1 cellular context compared by ENCODE assay signal in genomic region chr4:123830920-123831319, GRCh38.
TF ChIP-seq lines count a peak whose summit lies in the region.

No MANE protein-coding gene starts in this region.

TF ChIP-seq in SK-N-SH treated with all-trans-retinoic acid at 6 μM for 48 hours, 23 proteins besides CTCF, POLR2A, EP300 and RAD21 (continued from another document):
- TF ChIP-seq, protein P1, sequence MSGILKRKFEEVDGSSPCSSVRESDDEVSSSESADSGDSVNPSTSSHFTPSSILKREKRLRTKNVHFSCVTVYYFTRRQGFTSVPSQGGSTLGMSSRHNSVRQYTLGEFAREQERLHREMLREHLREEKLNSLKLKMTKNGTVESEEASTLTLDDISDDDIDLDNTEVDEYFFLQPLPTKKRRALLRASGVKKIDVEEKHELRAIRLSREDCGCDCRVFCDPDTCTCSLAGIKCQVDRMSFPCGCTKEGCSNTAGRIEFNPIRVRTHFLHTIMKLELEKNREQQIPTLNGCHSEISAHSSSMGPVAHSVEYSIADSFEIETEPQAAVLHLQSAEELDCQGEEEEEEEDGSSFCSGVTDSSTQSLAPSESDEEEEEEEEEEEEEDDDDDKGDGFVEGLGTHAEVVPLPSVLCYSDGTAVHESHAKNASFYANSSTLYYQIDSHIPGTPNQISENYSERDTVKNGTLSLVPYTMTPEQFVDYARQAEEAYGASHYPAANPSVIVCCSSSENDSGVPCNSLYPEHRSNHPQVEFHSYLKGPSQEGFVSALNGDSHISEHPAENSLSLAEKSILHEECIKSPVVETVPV (CRISPR knock-in tag; IDR thresholded peaks at IDR 0.05): peak; percentile 79; the same call in 1 of the 2 replicates
- TF ChIP-seq ZNF8 (CRISPR knock-in tag; IDR thresholded peaks at IDR 0.05): peak; percentile 57; the same call in 1 of the 2 replicates
- TF ChIP-seq, protein P2, sequence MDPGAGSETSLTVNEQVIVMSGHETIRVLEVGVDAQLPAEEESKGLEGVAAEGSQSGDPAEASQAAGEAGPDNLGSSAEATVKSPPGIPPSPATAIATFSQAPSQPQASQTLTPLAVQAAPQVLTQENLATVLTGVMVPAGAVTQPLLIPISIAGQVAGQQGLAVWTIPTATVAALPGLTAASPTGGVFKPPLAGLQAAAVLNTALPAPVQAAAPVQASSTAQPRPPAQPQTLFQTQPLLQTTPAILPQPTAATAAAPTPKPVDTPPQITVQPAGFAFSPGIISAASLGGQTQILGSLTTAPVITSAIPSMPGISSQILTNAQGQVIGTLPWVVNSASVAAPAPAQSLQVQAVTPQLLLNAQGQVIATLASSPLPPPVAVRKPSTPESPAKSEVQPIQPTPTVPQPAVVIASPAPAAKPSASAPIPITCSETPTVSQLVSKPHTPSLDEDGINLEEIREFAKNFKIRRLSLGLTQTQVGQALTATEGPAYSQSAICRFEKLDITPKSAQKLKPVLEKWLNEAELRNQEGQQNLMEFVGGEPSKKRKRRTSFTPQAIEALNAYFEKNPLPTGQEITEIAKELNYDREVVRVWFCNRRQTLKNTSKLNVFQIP (CRISPR knock-in tag; IDR thresholded peaks at IDR 0.05; ENCODE audit: borderline replicate concordance, low read depth): no peak
TF ChIP-seq in SK-N-SH treated with all-trans-retinoic acid at 6 μM for 48 hours: peak in this region for 11.
